2 cellular contexts compared by ENCODE assay signal in the genomic region with DNA sequence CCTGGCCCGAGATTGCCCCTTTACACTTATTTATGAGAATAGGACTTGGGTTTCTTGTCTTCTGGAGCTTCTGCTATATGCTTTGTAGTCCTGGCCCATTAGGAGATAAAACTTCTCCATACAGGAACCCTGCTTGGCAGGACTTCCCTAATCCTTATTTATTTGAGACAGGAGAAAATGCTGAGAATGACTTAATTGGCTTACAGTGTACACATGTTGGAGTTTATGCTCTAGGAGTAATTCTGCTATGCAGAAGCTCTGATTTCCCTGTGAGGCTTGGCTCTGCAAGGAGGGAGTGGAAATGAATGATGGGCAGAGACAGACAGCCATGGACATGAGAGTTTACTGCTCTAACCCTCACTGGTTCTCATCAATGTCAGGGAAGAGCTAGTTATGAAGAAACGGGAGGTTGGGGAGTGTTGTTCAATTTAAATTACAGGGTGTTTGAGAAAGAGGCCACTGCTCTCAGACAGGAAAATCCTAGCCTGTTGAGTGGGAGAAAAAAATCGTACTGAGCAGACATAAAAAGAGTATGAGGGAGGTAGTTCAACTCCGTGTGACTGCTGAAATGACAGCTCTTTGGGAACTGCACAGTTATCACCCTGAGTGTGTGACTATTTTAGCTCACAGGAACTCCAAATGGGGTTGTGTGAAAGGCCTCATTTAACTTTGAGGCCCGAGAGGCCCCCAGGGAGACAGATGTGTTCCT.
TF ChIP-seq lines count a peak whose summit lies in the region.

No MANE protein-coding gene starts in this region.

TF ChIP-seq in K562, 482 proteins besides CTCF, POLR2A, EP300 and RAD21:
- TF ChIP-seq, protein P1, sequence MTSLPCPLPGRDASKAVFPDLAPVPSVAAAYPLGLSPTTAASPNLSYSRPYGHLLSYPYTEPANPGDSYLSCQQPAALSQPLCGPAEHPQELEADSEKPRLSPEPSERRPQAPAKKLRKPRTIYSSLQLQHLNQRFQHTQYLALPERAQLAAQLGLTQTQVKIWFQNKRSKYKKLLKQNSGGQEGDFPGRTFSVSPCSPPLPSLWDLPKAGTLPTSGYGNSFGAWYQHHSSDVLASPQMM (CRISPR knock-in tag; IDR thresholded peaks at IDR 0.05): no peak
- TF ChIP-seq, protein P2, sequence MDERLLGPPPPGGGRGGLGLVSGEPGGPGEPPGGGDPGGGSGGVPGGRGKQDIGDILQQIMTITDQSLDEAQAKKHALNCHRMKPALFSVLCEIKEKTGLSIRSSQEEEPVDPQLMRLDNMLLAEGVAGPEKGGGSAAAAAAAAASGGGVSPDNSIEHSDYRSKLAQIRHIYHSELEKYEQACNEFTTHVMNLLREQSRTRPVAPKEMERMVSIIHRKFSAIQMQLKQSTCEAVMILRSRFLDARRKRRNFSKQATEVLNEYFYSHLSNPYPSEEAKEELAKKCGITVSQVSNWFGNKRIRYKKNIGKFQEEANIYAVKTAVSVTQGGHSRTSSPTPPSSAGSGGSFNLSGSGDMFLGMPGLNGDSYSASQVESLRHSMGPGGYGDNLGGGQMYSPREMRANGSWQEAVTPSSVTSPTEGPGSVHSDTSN (CRISPR knock-in tag; IDR thresholded peaks at IDR 0.05; ENCODE audit: low read depth): no peak
- TF ChIP-seq, protein P2 (tag; conservative IDR thresholded peaks at IDR 0.05; ENCODE audit: low read depth): peak; percentile 14; the same call in 1 of the 2 replicates

TF ChIP-seq in GM12891, 5 proteins besides CTCF, POLR2A, EP300 and RAD21:
- TF ChIP-seq POLR2AphosphoS5 (IDR thresholded peaks at IDR 0.05; ENCODE audit: low read depth, low read length) (no peak), SPI1 (IDR thresholded peaks at IDR 0.05; ENCODE audit: low read depth, low read length) (no peak), PAX5 (IDR thresholded peaks at IDR 0.05; ENCODE audit: insufficient read depth, low read length, severe bottlenecking) (no peak), TAF1 (IDR thresholded peaks at IDR 0.05; ENCODE audit: low read depth, low read length) (no peak), POU2F2 (IDR thresholded peaks at IDR 0.05; ENCODE audit: low read depth, low read length) (no peak)
